ENCODE assay signal across 18 cellular contexts in the genomic region with DNA sequence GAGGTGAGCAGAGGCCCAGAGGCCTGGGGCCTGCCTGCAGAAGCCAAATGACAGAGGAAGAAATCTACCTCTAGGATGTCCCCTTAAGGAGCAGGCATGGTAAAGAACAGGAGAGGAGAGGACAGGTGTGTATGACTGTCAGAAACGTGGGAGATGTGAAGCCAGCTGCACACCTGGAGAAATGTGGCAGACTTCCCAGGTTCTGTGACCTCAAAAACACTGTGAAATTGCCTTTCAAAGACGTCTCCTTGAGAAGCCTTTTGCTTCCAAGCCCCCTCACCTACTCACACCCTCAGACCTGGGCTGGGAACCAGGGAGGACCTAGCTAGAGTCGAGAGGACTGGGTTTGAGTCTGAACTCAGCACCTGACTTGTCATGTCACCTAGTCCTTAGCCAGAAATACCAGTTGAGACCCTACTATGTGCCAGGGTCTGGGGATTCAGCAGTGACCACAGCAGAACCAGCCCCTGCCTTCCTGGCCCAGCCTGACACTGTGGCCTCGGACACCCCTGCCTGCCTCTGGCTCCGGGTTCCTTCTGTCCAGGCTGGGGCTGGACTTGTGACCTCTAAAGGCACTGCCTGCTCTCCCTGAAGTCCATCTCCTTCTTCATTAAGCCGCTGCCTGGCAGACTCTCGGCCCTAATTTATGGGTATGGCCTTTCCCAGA. TPM values are rescaled to one million over a fixed set of nuclear protein-coding genes. Genes with fewer than 3 reads are reported as not detected.
"Had no signal": no experiment of that assay in that cellular context is flagged by ENCODE, and none has a peak within 500 bp of the region (broad histone marks: within the 10 kb centered on the region; RNA-seq: fewer than 3 reads in every experiment).

No MANE protein-coding gene starts in this region.

- H3K27ac Mint-ChIP-seq: activated CD4-positive, alpha-beta memory T cell treated with anti-CD3 and anti-CD28 coated beads, Interleukin-2, amount 10 ng/mL, durations not matched to agents 7 days and 5 days; activated naive CD8-positive, alpha-beta T cell; progenitor cell of endocrine pancreas; stimulated activated naive B cell treated with anti-CD40 and anti-IgM and Interleukin-4, amounts not matched to agents 10 μg/mL and 1 μg/mL and 100 μg/mL, for 72 hours; type B pancreatic cell had no signal

- H3K4me3 ChIP-seq: lower lobe of right lung had no signal

- H3K27ac ChIP-seq: brain microvascular endothelial cell, lower lobe of right lung, neutrophil had no signal

- H3K36me3 ChIP-seq: brain microvascular endothelial cell, lower lobe of right lung, neutrophil had no signal

- DNase-seq: activated CD4-positive, alpha-beta memory T cell treated with anti-CD3 and anti-CD28 coated beads, Interleukin-2, amount 10 ng/mL, durations not matched to agents 7 days and 5 days; activated CD4-positive, alpha-beta T cell treated with anti-CD3 and anti-CD28 coated beads for 1 hour; activated gamma-delta T cell; amygdala; brain microvascular endothelial cell; hypothalamus; lower lobe of right lung; midbrain; naive B cell; right cardiac atrium; stimulated activated CD4-positive, alpha-beta T cell treated with anti-CD3 and anti-CD28 coated beads, Interleukin-2, amount 100 ng/mL, for 24 hours; stimulated activated naive B cell treated with anti-CD40 and anti-IgM and Interleukin-4, amounts not matched to agents 10 μg/mL and 1 μg/mL and 100 μg/mL, for 72 hours had no signal

- H3K9me3 Mint-ChIP-seq: activated CD4-positive, alpha-beta memory T cell treated with anti-CD3 and anti-CD28 coated beads, Interleukin-2, amount 10 ng/mL, durations not matched to agents 7 days and 5 days; naive B cell; stimulated activated naive B cell treated with anti-CD40 and anti-IgM and Interleukin-4, amounts not matched to agents 10 μg/mL and 1 μg/mL and 100 μg/mL, for 72 hours; type B pancreatic cell had no signal

- FAIRE-seq: endometrium had no signal

- H3K4me3 Mint-ChIP-seq: activated CD4-positive, alpha-beta memory T cell treated with anti-CD3 and anti-CD28 coated beads, Interleukin-2, amount 10 ng/mL, durations not matched to agents 7 days and 5 days; activated naive CD8-positive, alpha-beta T cell; naive B cell; stimulated activated naive B cell treated with anti-CD40 and anti-IgM and Interleukin-4, amounts not matched to agents 10 μg/mL and 1 μg/mL and 100 μg/mL, for 72 hours; type B pancreatic cell had no signal

- ATAC-seq: esophagus mucosa; lower lobe of right lung; right cardiac atrium; stimulated activated naive B cell treated with anti-CD40 and anti-IgM and Interleukin-4, amounts not matched to agents 10 μg/mL and 1 μg/mL and 100 μg/mL, for 72 hours had no signal

- H3K36me3 Mint-ChIP-seq: activated naive CD8-positive, alpha-beta T cell; naive B cell; stimulated activated naive B cell treated with anti-CD40 and anti-IgM and Interleukin-4, amounts not matched to agents 10 μg/mL and 1 μg/mL and 100 μg/mL, for 72 hours; type B pancreatic cell had no signal

- H3K9me3 ChIP-seq: lower lobe of right lung, neutrophil had no signal

RNA-seq across cellular contexts. Expression of gene TPBGL, which starts 5.6 kb away (rescaled TPM):
- total RNA-seq: esophagus mucosa, progenitor cell of endocrine pancreas had no signal
